In the genomic region with DNA sequence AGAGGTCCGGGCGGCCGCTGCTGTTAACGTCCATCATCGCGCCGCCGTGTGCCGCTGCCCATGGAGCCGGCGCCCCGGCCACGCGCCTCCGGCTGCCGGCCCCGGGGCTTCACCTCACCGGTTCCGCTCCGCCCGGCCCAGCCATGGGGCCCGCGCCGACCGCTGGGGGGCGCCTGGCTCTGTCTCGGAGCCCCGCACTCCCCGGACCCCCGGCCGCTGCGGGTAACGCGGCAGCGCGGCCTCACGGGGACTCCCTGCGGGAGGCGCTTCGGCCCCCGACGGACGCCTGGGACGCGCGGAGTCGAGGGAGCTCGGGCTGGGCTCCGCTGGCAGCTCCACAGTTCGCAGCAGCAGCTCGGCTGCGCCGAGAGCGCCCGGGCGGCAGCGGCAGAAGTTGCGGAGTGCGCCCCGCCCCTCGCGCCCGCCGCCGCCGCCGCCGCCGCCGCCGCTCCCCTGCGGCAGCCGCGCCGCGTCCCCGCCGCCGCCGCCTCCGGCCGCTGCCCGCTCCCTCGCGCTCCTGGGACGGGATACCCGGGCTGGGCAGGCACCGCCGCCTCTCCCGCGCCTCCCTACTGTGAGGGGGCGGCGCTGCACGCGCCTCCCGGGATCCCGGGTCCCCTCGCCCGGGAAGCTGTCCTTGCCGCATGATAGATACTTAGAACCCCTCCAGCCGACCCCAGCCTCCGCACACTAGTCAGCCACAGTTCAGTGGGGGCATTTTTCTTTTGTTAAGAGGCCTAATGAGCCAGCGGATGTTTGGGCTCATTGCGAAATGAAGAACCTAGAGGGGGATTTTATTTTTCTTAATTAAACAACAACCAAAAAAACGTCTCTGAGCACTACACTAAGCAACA, we compare ENCODE assay signal across 1 cellular context.
TF ChIP-seq lines count a peak whose summit lies in the region.

A gene (minus strand): TSS at position 405 of the 854 bp plus-strand sequence. CDS start 368 bp downstream, at position 37.

TF ChIP-seq in HepG2, 621 proteins besides CTCF, POLR2A, EP300 and RAD21 (continued from another document and continues in another):
- TF ChIP-seq, protein P1, sequence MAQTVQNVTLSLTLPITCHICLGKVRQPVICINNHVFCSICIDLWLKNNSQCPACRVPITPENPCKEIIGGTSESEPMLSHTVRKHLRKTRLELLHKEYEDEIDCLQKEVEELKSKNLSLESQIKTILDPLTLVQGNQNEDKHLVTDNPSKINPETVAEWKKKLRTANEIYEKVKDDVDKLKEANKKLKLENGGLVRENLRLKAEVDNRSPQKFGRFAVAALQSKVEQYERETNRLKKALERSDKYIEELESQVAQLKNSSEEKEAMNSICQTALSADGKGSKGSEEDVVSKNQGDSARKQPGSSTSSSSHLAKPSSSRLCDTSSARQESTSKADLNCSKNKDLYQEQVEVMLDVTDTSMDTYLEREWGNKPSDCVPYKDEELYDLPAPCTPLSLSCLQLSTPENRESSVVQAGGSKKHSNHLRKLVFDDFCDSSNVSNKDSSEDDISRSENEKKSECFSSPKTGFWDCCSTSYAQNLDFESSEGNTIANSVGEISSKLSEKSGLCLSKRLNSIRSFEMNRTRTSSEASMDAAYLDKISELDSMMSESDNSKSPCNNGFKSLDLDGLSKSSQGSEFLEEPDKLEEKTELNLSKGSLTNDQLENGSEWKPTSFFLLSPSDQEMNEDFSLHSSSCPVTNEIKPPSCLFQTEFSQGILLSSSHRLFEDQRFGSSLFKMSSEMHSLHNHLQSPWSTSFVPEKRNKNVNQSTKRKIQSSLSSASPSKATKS (CRISPR knock-in tag; IDR thresholded peaks at IDR 0.05) = no peak
- TF ChIP-seq, protein P2, sequence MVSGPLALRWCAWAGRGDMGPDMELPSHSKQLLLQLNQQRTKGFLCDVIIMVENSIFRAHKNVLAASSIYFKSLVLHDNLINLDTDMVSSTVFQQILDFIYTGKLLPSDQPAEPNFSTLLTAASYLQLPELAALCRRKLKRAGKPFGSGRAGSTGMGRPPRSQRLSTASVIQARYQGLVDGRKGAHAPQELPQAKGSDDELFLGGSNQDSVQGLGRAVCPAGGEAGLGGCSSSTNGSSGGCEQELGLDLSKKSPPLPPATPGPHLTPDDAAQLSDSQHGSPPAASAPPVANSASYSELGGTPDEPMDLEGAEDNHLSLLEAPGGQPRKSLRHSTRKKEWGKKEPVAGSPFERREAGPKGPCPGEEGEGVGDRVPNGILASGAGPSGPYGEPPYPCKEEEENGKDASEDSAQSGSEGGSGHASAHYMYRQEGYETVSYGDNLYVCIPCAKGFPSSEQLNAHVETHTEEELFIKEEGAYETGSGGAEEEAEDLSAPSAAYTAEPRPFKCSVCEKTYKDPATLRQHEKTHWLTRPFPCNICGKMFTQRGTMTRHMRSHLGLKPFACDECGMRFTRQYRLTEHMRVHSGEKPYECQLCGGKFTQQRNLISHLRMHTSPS (CRISPR knock-in tag; IDR thresholded peaks at IDR 0.05; ENCODE audit: low read depth) = no peak
- TF ChIP-seq ZBTB3 (CRISPR knock-in tag; IDR thresholded peaks at IDR 0.05; ENCODE audit: borderline replicate concordance, low read depth) (no peak), ZNF33B (CRISPR knock-in tag; IDR thresholded peaks at IDR 0.05) (no peak), ZNF136 (CRISPR knock-in tag; IDR thresholded peaks at IDR 0.05; ENCODE audit: low read depth) (no peak), ZNF44 (CRISPR knock-in tag; IDR thresholded peaks at IDR 0.05) (no peak), TP53 (CRISPR knock-in tag; conservative IDR thresholded peaks at IDR 0.05) (no peak), FOXM1 (CRISPR knock-in tag; IDR thresholded peaks at IDR 0.05) (no peak), ZKSCAN8 (CRISPR knock-in tag; IDR thresholded peaks at IDR 0.05; ENCODE audit: borderline replicate concordance) (no peak), HNRNPLL (IDR thresholded peaks at IDR 0.05; ENCODE audit: low read depth, low read length, poor library complexity, severe bottlenecking) (peak; percentile 97), HHEX (CRISPR knock-in tag; IDR thresholded peaks at IDR 0.05) (no peak), SATB2 (CRISPR knock-in tag; IDR thresholded peaks at IDR 0.05) (no peak), ZNF841 (CRISPR knock-in tag; IDR thresholded peaks at IDR 0.05; ENCODE audit: borderline replicate concordance) (no peak), ZSCAN30 (CRISPR knock-in tag; IDR thresholded peaks at IDR 0.05) (peak; percentile 29; the same call in 1 of the 2 replicates), CCDC6 (CRISPR knock-in tag; IDR thresholded peaks at IDR 0.05) (no peak), ZNF562 (CRISPR knock-in tag; IDR thresholded peaks at IDR 0.05; ENCODE audit: borderline replicate concordance) (no peak), FOXK2 (IDR thresholded peaks at IDR 0.05) (no peak), ZNF558 (CRISPR knock-in tag; IDR thresholded peaks at IDR 0.05; ENCODE audit: borderline replicate concordance) (no peak), PAX8 (CRISPR knock-in tag; IDR thresholded peaks at IDR 0.05; ENCODE audit: borderline replicate concordance) (peak; percentile 44; the same call in 1 of the 2 replicates), PHF8 (CRISPR knock-in tag; IDR thresholded peaks at IDR 0.05) (no peak), ZNF205 (CRISPR knock-in tag; IDR thresholded peaks at IDR 0.05) (no peak), HOXA7 (CRISPR knock-in tag; IDR thresholded peaks at IDR 0.05) (no peak), ZNF589 (CRISPR knock-in tag; conservative IDR thresholded peaks at IDR 0.05) (no peak), ZBTB21 (CRISPR knock-in tag; IDR thresholded peaks at IDR 0.05) (no peak), NKX3-1 (CRISPR knock-in tag; IDR thresholded peaks at IDR 0.05) (no peak), GATA4 (IDR thresholded peaks at IDR 0.05; ENCODE audit: borderline replicate concordance, low read depth) (no peak), HNF4A (CRISPR knock-in tag; IDR thresholded peaks at IDR 0.05) (no peak), NFE2L1 (CRISPR knock-in tag; IDR thresholded peaks at IDR 0.05; ENCODE audit: borderline replicate concordance) (no peak), HDAC6 (IDR thresholded peaks at IDR 0.05; ENCODE audit: low read depth, low read length) (no peak)
- TF ChIP-seq, protein P3, sequence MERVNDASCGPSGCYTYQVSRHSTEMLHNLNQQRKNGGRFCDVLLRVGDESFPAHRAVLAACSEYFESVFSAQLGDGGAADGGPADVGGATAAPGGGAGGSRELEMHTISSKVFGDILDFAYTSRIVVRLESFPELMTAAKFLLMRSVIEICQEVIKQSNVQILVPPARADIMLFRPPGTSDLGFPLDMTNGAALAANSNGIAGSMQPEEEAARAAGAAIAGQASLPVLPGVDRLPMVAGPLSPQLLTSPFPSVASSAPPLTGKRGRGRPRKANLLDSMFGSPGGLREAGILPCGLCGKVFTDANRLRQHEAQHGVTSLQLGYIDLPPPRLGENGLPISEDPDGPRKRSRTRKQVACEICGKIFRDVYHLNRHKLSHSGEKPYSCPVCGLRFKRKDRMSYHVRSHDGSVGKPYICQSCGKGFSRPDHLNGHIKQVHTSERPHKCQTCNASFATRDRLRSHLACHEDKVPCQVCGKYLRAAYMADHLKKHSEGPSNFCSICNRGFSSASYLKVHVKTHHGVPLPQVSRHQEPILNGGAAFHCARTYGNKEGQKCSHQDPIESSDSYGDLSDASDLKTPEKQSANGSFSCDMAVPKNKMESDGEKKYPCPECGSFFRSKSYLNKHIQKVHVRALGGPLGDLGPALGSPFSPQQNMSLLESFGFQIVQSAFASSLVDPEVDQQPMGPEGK (CRISPR knock-in tag; IDR thresholded peaks at IDR 0.05) = 0 out of 2 replicates have a peak, but pooled peaks have one; percentile 15
- TF ChIP-seq, protein P4, sequence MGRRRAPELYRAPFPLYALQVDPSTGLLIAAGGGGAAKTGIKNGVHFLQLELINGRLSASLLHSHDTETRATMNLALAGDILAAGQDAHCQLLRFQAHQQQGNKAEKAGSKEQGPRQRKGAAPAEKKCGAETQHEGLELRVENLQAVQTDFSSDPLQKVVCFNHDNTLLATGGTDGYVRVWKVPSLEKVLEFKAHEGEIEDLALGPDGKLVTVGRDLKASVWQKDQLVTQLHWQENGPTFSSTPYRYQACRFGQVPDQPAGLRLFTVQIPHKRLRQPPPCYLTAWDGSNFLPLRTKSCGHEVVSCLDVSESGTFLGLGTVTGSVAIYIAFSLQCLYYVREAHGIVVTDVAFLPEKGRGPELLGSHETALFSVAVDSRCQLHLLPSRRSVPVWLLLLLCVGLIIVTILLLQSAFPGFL (CRISPR knock-in tag; IDR thresholded peaks at IDR 0.05) = no peak
- TF ChIP-seq, protein P5, sequence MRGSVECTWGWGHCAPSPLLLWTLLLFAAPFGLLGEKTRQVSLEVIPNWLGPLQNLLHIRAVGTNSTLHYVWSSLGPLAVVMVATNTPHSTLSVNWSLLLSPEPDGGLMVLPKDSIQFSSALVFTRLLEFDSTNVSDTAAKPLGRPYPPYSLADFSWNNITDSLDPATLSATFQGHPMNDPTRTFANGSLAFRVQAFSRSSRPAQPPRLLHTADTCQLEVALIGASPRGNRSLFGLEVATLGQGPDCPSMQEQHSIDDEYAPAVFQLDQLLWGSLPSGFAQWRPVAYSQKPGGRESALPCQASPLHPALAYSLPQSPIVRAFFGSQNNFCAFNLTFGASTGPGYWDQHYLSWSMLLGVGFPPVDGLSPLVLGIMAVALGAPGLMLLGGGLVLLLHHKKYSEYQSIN (CRISPR knock-in tag; IDR thresholded peaks at IDR 0.05; ENCODE audit: borderline replicate concordance) = no peak
- TF ChIP-seq, protein P6, sequence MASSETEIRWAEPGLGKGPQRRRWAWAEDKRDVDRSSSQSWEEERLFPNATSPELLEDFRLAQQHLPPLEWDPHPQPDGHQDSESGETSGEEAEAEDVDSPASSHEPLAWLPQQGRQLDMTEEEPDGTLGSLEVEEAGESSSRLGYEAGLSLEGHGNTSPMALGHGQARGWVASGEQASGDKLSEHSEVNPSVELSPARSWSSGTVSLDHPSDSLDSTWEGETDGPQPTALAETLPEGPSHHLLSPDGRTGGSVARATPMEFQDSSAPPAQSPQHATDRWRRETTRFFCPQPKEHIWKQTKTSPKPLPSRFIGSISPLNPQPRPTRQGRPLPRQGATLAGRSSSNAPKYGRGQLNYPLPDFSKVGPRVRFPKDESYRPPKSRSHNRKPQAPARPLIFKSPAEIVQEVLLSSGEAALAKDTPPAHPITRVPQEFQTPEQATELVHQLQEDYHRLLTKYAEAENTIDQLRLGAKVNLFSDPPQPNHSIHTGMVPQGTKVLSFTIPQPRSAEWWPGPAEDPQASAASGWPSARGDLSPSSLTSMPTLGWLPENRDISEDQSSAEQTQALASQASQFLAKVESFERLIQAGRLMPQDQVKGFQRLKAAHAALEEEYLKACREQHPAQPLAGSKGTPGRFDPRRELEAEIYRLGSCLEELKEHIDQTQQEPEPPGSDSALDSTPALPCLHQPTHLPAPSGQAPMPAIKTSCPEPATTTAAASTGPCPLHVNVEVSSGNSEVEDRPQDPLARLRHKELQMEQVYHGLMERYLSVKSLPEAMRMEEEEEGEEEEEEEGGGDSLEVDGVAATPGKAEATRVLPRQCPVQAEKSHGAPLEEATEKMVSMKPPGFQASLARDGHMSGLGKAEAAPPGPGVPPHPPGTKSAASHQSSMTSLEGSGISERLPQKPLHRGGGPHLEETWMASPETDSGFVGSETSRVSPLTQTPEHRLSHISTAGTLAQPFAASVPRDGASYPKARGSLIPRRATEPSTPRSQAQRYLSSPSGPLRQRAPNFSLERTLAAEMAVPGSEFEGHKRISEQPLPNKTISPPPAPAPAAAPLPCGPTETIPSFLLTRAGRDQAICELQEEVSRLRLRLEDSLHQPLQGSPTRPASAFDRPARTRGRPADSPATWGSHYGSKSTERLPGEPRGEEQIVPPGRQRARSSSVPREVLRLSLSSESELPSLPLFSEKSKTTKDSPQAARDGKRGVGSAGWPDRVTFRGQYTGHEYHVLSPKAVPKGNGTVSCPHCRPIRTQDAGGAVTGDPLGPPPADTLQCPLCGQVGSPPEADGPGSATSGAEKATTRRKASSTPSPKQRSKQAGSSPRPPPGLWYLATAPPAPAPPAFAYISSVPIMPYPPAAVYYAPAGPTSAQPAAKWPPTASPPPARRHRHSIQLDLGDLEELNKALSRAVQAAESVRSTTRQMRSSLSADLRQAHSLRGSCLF (CRISPR knock-in tag; IDR thresholded peaks at IDR 0.05; ENCODE audit: borderline replicate concordance) = no peak
- TF ChIP-seq, protein P7, sequence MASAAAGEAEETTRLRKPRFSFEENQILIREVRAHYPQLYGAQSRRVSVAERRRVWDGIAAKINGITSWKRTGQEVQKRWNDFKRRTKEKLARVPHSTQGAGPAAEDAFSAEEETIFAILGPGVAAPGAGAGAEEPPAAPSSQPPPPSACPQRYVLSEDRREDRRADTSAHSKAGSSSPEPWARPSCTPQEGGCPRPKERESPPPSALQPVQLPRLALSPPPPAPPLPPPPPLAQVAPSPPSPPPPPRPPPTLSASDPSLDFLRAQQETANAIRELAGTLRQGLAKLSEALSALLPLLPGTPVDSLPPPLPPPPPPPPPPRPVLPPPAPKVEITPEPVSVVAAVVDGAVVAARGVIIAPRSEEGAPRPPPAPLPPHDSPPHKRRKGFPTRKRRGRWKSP (CRISPR knock-in tag; IDR thresholded peaks at IDR 0.05) = peak; percentile 66; the same call in 1 of the 2 replicates
- TF ChIP-seq, protein P8, sequence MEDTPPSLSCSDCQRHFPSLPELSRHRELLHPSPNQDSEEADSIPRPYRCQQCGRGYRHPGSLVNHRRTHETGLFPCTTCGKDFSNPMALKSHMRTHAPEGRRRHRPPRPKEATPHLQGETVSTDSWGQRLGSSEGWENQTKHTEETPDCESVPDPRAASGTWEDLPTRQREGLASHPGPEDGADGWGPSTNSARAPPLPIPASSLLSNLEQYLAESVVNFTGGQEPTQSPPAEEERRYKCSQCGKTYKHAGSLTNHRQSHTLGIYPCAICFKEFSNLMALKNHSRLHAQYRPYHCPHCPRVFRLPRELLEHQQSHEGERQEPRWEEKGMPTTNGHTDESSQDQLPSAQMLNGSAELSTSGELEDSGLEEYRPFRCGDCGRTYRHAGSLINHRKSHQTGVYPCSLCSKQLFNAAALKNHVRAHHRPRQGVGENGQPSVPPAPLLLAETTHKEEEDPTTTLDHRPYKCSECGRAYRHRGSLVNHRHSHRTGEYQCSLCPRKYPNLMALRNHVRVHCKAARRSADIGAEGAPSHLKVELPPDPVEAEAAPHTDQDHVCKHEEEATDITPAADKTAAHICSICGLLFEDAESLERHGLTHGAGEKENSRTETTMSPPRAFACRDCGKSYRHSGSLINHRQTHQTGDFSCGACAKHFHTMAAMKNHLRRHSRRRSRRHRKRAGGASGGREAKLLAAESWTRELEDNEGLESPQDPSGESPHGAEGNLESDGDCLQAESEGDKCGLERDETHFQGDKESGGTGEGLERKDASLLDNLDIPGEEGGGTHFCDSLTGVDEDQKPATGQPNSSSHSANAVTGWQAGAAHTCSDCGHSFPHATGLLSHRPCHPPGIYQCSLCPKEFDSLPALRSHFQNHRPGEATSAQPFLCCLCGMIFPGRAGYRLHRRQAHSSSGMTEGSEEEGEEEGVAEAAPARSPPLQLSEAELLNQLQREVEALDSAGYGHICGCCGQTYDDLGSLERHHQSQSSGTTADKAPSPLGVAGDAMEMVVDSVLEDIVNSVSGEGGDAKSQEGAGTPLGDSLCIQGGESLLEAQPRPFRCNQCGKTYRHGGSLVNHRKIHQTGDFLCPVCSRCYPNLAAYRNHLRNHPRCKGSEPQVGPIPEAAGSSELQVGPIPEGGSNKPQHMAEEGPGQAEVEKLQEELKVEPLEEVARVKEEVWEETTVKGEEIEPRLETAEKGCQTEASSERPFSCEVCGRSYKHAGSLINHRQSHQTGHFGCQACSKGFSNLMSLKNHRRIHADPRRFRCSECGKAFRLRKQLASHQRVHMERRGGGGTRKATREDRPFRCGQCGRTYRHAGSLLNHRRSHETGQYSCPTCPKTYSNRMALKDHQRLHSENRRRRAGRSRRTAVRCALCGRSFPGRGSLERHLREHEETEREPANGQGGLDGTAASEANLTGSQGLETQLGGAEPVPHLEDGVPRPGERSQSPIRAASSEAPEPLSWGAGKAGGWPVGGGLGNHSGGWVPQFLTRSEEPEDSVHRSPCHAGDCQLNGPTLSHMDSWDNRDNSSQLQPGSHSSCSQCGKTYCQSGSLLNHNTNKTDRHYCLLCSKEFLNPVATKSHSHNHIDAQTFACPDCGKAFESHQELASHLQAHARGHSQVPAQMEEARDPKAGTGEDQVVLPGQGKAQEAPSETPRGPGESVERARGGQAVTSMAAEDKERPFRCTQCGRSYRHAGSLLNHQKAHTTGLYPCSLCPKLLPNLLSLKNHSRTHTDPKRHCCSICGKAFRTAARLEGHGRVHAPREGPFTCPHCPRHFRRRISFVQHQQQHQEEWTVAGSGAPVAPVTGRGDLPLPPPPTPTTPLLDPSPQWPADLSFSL (CRISPR knock-in tag; IDR thresholded peaks at IDR 0.05) = no peak
